ENCODE assay signal across 23 cellular contexts in genomic region chr10:112022196-112022595, GRCh38.
"Had no signal": no experiment of that assay in that cellular context is flagged by ENCODE, and none has a peak within 500 bp of the region (broad histone marks: within the 10 kb centered on the region; RNA-seq: fewer than 3 reads in every experiment).

No MANE protein-coding gene starts in this region.

- H3K4me3 ChIP-seq: body of pancreas, cardiac muscle cell, pancreas, psoas muscle, right atrium auricular region, thoracic aorta, vagina had no signal

- H3K27me3 ChIP-seq: body of pancreas, cardiac muscle cell, neutrophil, pancreas, right atrium auricular region, vagina had no signal

- H3K9me3 ChIP-seq: body of pancreas, neutrophil, pancreas, psoas muscle, right atrium auricular region, thoracic aorta, vagina had no signal

- H3K4me3 Mint-ChIP-seq: activated CD8-positive, alpha-beta T cell treated with anti-CD3 and anti-CD28 coated beads for 36 hours; activated naive CD8-positive, alpha-beta T cell treated with anti-CD3 and anti-CD28 coated beads, Interleukin-2, amount 50 U/mL, for 24 hours; activated T-helper 1 cell treated with anti-CD3 and anti-CD28 coated beads, Interleukin-12 subunit alpha, Interleukin-12 subunit beta, Interleukin-2, Interleukin-4 antibody, amounts not matched to agents 30 ng/mL and 10 ng/mL and 1 ng/mL, durations not matched to agents 14 hours and 24 hours and 36 hours; memory B cell; nephron; type B pancreatic cell had no signal

- DNase-seq: activated CD4-positive, alpha-beta T cell treated with anti-CD3 and anti-CD28 coated beads for 48 hours; activated CD8-positive, alpha-beta T cell treated with anti-CD3 and anti-CD28 coated beads for 36 hours; activated gamma-delta T cell; activated naive CD4-positive, alpha-beta T cell treated with anti-CD3 and anti-CD28 coated beads, Interleukin-2, amount 50 U/mL, for 16 hours; activated naive CD8-positive, alpha-beta T cell treated with anti-CD3 and anti-CD28 coated beads, Interleukin-2, amount 50 U/mL, for 24 hours; body of pancreas; erythroblast; foreskin melanocyte; pancreas; psoas muscle; stimulated activated CD4-positive, alpha-beta T cell treated with anti-CD3 and anti-CD28 coated beads, Interleukin-4, amount 100 ng/mL, for 24 hours; stimulated activated naive CD4-positive, alpha-beta T cell treated with Interleukin-2 at 50 U/mL for 16 hours; T1000 had no signal

- H3K36me3 Mint-ChIP-seq: memory B cell, type B pancreatic cell had no signal

- FAIRE-seq: endometrium, pancreas had no signal

- H3K36me3 ChIP-seq: cardiac muscle cell, neutrophil, pancreas, right atrium auricular region, thoracic aorta, vagina had no signal

- H3K4me1 Mint-ChIP-seq: activated naive CD8-positive, alpha-beta T cell treated with anti-CD3 and anti-CD28 coated beads, Interleukin-2, amount 50 U/mL, for 24 hours; memory B cell had no signal

- H3K4me1 ChIP-seq: body of pancreas, pancreas, psoas muscle, right atrium auricular region, vagina had no signal

- H3K27ac ChIP-seq: body of pancreas, cardiac muscle cell, neutrophil, pancreas, psoas muscle, right atrium auricular region, thoracic aorta, vagina had no signal

- H3K9me3 Mint-ChIP-seq: activated CD8-positive, alpha-beta T cell treated with anti-CD3 and anti-CD28 coated beads for 36 hours; activated naive CD8-positive, alpha-beta T cell treated with anti-CD3 and anti-CD28 coated beads, Interleukin-2, amount 50 U/mL, for 24 hours; activated T-helper 1 cell treated with anti-CD3 and anti-CD28 coated beads, Interleukin-12 subunit alpha, Interleukin-12 subunit beta, Interleukin-2, Interleukin-4 antibody, amounts not matched to agents 30 ng/mL and 10 ng/mL and 1 ng/mL, durations not matched to agents 14 hours and 24 hours and 36 hours; memory B cell; nephron had no signal

- H3K27me3 Mint-ChIP-seq: activated CD8-positive, alpha-beta T cell treated with anti-CD3 and anti-CD28 coated beads for 36 hours; activated naive CD8-positive, alpha-beta T cell treated with anti-CD3 and anti-CD28 coated beads, Interleukin-2, amount 50 U/mL, for 24 hours; memory B cell; type B pancreatic cell had no signal

- H3K27ac Mint-ChIP-seq: activated CD8-positive, alpha-beta T cell treated with anti-CD3 and anti-CD28 coated beads for 36 hours; activated naive CD8-positive, alpha-beta T cell treated with anti-CD3 and anti-CD28 coated beads, Interleukin-2, amount 50 U/mL, for 24 hours; activated T-helper 1 cell treated with anti-CD3 and anti-CD28 coated beads, Interleukin-12 subunit alpha, Interleukin-12 subunit beta, Interleukin-2, Interleukin-4 antibody, amounts not matched to agents 30 ng/mL and 10 ng/mL and 1 ng/mL, durations not matched to agents 14 hours and 24 hours and 36 hours; memory B cell; nephron; type B pancreatic cell had no signal
